Comparison of ENCODE assay signal across 1 cellular context in genomic region chr20:50543326-50543725, GRCh38.
TF ChIP-seq lines count a peak whose summit lies in the region.

No MANE protein-coding gene starts in this region.

TF ChIP-seq in HepG2, 621 proteins besides CTCF, POLR2A, EP300 and RAD21:
- TF ChIP-seq, protein P1, sequence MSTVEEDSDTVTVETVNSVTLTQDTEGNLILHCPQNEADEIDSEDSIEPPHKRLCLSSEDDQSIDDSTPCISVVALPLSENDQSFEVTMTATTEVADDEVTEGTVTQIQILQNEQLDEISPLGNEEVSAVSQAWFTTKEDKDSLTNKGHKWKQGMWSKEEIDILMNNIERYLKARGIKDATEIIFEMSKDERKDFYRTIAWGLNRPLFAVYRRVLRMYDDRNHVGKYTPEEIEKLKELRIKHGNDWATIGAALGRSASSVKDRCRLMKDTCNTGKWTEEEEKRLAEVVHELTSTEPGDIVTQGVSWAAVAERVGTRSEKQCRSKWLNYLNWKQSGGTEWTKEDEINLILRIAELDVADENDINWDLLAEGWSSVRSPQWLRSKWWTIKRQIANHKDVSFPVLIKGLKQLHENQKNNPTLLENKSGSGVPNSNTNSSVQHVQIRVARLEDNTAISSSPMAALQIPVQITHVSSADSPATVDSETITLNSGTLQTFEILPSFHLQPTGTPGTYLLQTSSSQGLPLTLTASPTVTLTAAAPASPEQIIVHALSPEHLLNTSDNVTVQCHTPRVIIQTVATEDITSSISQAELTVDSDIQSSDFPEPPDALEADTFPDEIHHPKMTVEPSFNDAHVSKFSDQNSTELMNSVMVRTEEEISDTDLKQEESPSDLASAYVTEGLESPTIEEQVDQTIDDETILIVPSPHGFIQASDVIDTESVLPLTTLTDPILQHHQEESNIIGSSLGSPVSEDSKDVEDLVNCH (CRISPR knock-in tag; IDR thresholded peaks at IDR 0.05): no peak
